Comparison of ENCODE assay signal across 8 cellular contexts in genomic region chr13:113207890-113208423, GRCh38. TPM values are rescaled to one million over a fixed set of nuclear protein-coding genes. Genes with fewer than 3 reads are reported as not detected.
DNase-seq lines count a peak whose midpoint lies in the region; ATAC-seq and TF ChIP-seq lines count a peak whose summit lies in the region.

No MANE protein-coding gene starts in this region.

- POLR2A ChIA-PET in AG04450 (lab: Yijun Ruan, JAX) = interaction anchor here (0.6 to 2.6 kb wide), 4 partner anchors 21 to 89 kb away, joined by 3 to 18 read pairs (median 8); partner anchors contain the start of gene LAMP1

- H3K27me3 Mint-ChIP-seq in dendritic cell treated with granulocyte-macrophage colony-stimulating factor and Interleukin-4, amounts not matched to agents 40 ng/mL and 50 ng/mL, for 4 days = no peaks in the 10 kb centered on the region
- H3K27me3 Mint-ChIP-seq in type B pancreatic cell = no peaks in the 10 kb centered on the region

- peaks cover 68% of the 10 kb centered on the region for H3K4me1 Mint-ChIP-seq in dendritic cell treated with granulocyte-macrophage colony-stimulating factor and Interleukin-4, amounts not matched to agents 40 ng/mL and 50 ng/mL, for 4 days (ENCODE audit: low read depth)
- H3K4me1 Mint-ChIP-seq in type B pancreatic cell (ENCODE audit: unreplicated experiment) = peaks cover 35% of the 10 kb centered on the region

- intact Hi-C loops in dendritic cell treated with granulocyte-macrophage colony-stimulating factor and Interleukin-4, amounts not matched to agents 40 ng/mL and 50 ng/mL, for 4 days (cut with micrococcal nuclease) = loop anchor here (2.0 to 10.0 kb wide), 2 partner anchors 55 to 523 kb away; no protein-coding TSS in a partner anchor
- intact Hi-C loops in lower lobe of right lung (cut with DNase I) = no loop called here

- peak overlapping the region; percentile 95 for H3K4me3 ChIP-seq in AG04450 (ENCODE audit: low read depth, low read length)
- H3K4me3 ChIP-seq in Peyer's patch = peak overlapping the region; percentile 69 to 98 (median 84)
- peak overlapping the region; percentile 86 for H3K4me3 ChIP-seq in lower lobe of right lung

- H3K4me1 ChIP-seq in Peyer's patch = peaks cover 0 to 46% (median 11%) of the 10 kb centered on the region in 4 donors
- H3K4me1 ChIP-seq in lower lobe of right lung = peaks cover 69% of the 10 kb centered on the region

- H3K9me3 ChIP-seq in AG04450 (ENCODE audit: control insufficient read depth, insufficient read depth, low read length) = no peaks in the 10 kb centered on the region; the same call in 1 of the 2 replicates
- no peaks in the 10 kb centered on the region for H3K9me3 ChIP-seq in Peyer's patch
- H3K9me3 ChIP-seq in lower lobe of right lung = no peaks in the 10 kb centered on the region

- peaks cover 37% of the 10 kb centered on the region for H3K36me3 Mint-ChIP-seq in dendritic cell treated with granulocyte-macrophage colony-stimulating factor and Interleukin-4, amounts not matched to agents 40 ng/mL and 50 ng/mL, for 4 days (ENCODE audit: low read depth)
- peaks cover 11% of the 10 kb centered on the region for H3K36me3 Mint-ChIP-seq in type B pancreatic cell

- peak overlapping the region; percentile 81 for H3K4me3 Mint-ChIP-seq in dendritic cell treated with granulocyte-macrophage colony-stimulating factor and Interleukin-4, amounts not matched to agents 40 ng/mL and 50 ng/mL, for 4 days
- peak overlapping the region; percentile 92 for H3K4me3 Mint-ChIP-seq in type B pancreatic cell

- TF ChIP-seq CTCF in AG04450 (IDR thresholded peaks at IDR 0.05; ENCODE audit: low read depth, low read length) (peak; percentile 14; the same call in 1 of the 2 replicates), Peyer's patch (IDR thresholded peaks at IDR 0.05) (no peak), lower lobe of right lung (IDR thresholded peaks at IDR 0.05) (no peak), type B pancreatic cell (conservative IDR thresholded peaks at IDR 0.05) (no peak)

- CTCF ChIA-PET in AG04450 (lab: Charles Lee) = interaction anchor here (0.7 kb wide), 1 partner anchor 12 kb away, joined by 3 read pairs; no protein-coding TSS in a partner anchor

- H3K27ac Mint-ChIP-seq in dendritic cell treated with granulocyte-macrophage colony-stimulating factor and Interleukin-4, amounts not matched to agents 40 ng/mL and 50 ng/mL, for 4 days = peak overlapping the region; percentile 82
- H3K27ac Mint-ChIP-seq in type B pancreatic cell = peak overlapping the region; percentile 91

- no peaks in the 10 kb centered on the region for H3K9me3 Mint-ChIP-seq in dendritic cell treated with granulocyte-macrophage colony-stimulating factor and Interleukin-4, amounts not matched to agents 40 ng/mL and 50 ng/mL, for 4 days
- no peaks in the 10 kb centered on the region for H3K9me3 Mint-ChIP-seq in type B pancreatic cell

- peak overlapping the region; percentile 90 for H3K27ac ChIP-seq in AG04450 (ENCODE audit: low read depth, low read length)
- H3K27ac ChIP-seq in Peyer's patch = peak overlapping the region; percentile 98 to 100 (median 98)
- H3K27ac ChIP-seq in lower lobe of right lung = peak overlapping the region; percentile 99

- TF ChIP-seq POLR2A in Peyer's patch (IDR thresholded peaks at IDR 0.05) = no peak

- DNase-seq in AG04450 (ENCODE audit: low read depth, low spot score) (no peak), Peyer's patch (no peak), lower lobe of right lung (peak; percentile 66), type B pancreatic cell (ENCODE audit: extremely low spot score, unreplicated experiment) (no peak)
- no peak for DNase-seq in stimulated activated CD4-positive, alpha-beta T cell treated with anti-CD3 and anti-CD28 coated beads, Interleukin-2, amount 100 ng/mL, for 48 hours

- ATAC-seq in GM18502 (IDR thresholded peaks at IDR 0.05; ENCODE audit: poor library complexity, unreplicated experiment) (peak; percentile 24), HG03066 (IDR thresholded peaks at IDR 0.05; ENCODE audit: low read depth, unreplicated experiment) (peak; percentile 2), lower lobe of right lung (peak; percentile 57 to 63)

- H3K36me3 ChIP-seq in Peyer's patch (peaks cover 0 to 11% (median 0%) of the 10 kb centered on the region in 3 donors), lower lobe of right lung (peaks cover 29% of the 10 kb centered on the region)

- H3K27me3 ChIP-seq in AG04450 (ENCODE audit: control insufficient read depth, insufficient read depth, low read length) = no peaks in the 10 kb centered on the region
- H3K27me3 ChIP-seq in Peyer's patch = no peaks in the 10 kb centered on the region
- H3K27me3 ChIP-seq in lower lobe of right lung (ENCODE audit: low read depth) = no peaks in the 10 kb centered on the region

RNA-seq across cellular contexts. Expression of gene PCID2, which starts 0.5 kb away (rescaled TPM):
- polyA plus RNA-seq in AG04450 (2011; rRNA removed) = 97.2 and 107 TPM in 2 replicates
- 68.0 and 68.6 TPM in 2 replicates for polyA minus RNA-seq in AG04450 (2011; rRNA and poly(A)+ RNA removed)
- 10 to 100 TPM; 24.9 to 42.1 (median 36.8) TPM for total RNA-seq in Peyer's patch
- total RNA-seq in lower lobe of right lung = 35.1 TPM
- 46.3 and 59.7 TPM in 2 replicates for total RNA-seq in type B pancreatic cell (ENCODE audit: low replicate concordance)

RNA-seq across cellular contexts. Expression of gene CUL4A, which starts 1.5 kb away (rescaled TPM):
- 69.4 and 75.4 TPM in 2 replicates for polyA plus RNA-seq in AG04450 (2011; rRNA removed)
- 56.7 and 59.9 TPM in 2 replicates for polyA minus RNA-seq in AG04450 (2011; rRNA and poly(A)+ RNA removed)
- 100 to 1,000 TPM in 3 of 4 donors, 10 to 100 TPM in 1; 83.9 to 206 (median 114) TPM for total RNA-seq in Peyer's patch
- 60.1 TPM for total RNA-seq in lower lobe of right lung
- total RNA-seq in type B pancreatic cell (ENCODE audit: low replicate concordance) = 64.6 and 69.9 TPM in 2 replicates

RNA-seq across cellular contexts. Expression of gene PROZ, which starts 49.5 kb away (rescaled TPM):
- not detected in 2 replicates for polyA plus RNA-seq in AG04450 (2011; rRNA removed)
- polyA minus RNA-seq in AG04450 (2011; rRNA and poly(A)+ RNA removed) = not detected in 2 replicates
- under 1 TPM in 1 of 4 donors, not detected in 3; 0.53 TPM for total RNA-seq in Peyer's patch
- not detected for total RNA-seq in lower lobe of right lung
- total RNA-seq in type B pancreatic cell (ENCODE audit: low replicate concordance) = not detected in 2 replicates

Comparison
In these comparisons a context has a peak if more than half of its experiments do, and no peak if none do; other contexts are left out.
1. ATAC-seq: peak in every context shown above with its lines; median percentile 60 in lower lobe of right lung; 24 in GM18502; 2 in HG03066.